Comparison of ENCODE assay signal across 22 cellular contexts in the genomic region with DNA sequence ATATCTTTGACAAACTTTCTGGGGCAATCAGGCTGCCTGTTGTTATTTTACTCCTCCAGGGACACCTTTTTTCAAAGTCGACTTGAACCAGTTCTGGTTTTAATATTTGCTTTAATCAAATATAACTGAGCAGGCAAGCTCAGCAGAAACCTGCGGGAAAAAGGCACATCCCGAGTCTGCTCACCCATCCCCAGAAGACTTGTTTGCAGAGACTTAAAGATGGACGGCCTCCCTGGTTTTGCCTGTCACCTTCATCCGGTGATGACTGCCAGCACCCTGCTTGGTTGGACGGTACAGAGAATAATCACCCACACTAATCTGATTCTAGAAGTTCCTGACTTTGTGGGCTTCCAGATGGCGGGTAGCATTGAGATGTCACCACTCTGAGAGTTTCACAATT. TPM values are rescaled to one million over a fixed set of nuclear protein-coding genes. Genes with fewer than 3 reads are reported as not detected.
"Had no signal": no experiment of that assay in that cellular context is flagged by ENCODE, and none has a peak within 500 bp of the region (broad histone marks: within the 10 kb centered on the region; RNA-seq: fewer than 3 reads in every experiment).

No MANE protein-coding gene starts in this region.

- FAIRE-seq: K562 had no signal

- H3K36me3 ChIP-seq: SJSA1 had no signal

- H3K4me3 ChIP-seq: K562, SJSA1 had no signal

- DNase-seq: activated B cell treated with CpG ODN at 0.5 μM for 24 hours; activated CD4-positive, alpha-beta memory T cell treated with anti-CD3 and anti-CD28 coated beads for 36 hours; activated CD4-positive, alpha-beta T cell treated with anti-CD3 and anti-CD28 coated beads for 1 hour; activated CD4-positive, alpha-beta T cell treated with anti-CD3 and anti-CD28 coated beads, Interleukin-2, amount 10 ng/mL, durations not matched to agents 7 days and 5 days; activated gamma-delta T cell treated with Interleukin-2 at 50 U/mL for 16 hours; activated naive CD4-positive, alpha-beta T cell treated with anti-CD3 and anti-CD28 coated beads, Interleukin-2, amount 10 ng/mL, durations not matched to agents 7 days and 5 days; activated naive CD8-positive, alpha-beta T cell treated with anti-CD3 and anti-CD28 coated beads for 36 hours; activated T-cell treated with anti-CD3 and anti-CD28 coated beads for 4 hours; activated T-cell treated with anti-CD3 and anti-CD28 coated beads, Interleukin-2, amount 50 U/mL, for 48 hours; cerebellar nuclear complex; Kasumi-1; NCI-H1105; NCI-H1436; NCI-H1694 treated with DMSO at 0.1 percent for 48 hours; NCI-H2029 treated with DMSO at 0.1 percent for 48 hours; NCI-H345; NCI-H510A; NCI-H526 treated with DMSO at 0.1 percent for 48 hours; NCI-H82 had no signal

- H3K27me3 ChIP-seq: SJSA1 had no signal

- H3K9me3 ChIP-seq: SJSA1 had no signal

- H3K27ac ChIP-seq: SJSA1 had no signal

- ATAC-seq: activated T-helper 17 cell treated with anti-CD3 and anti-CD28 coated beads, Interleukin-2, amount 50 U/mL, for 72 hours; K562 had no signal

RNA-seq across cellular contexts. Expression of gene PPP1R3G, which starts 36.8 kb away (rescaled TPM):
- total RNA-seq: activated CD4-positive, alpha-beta memory T cell treated with anti-CD3 and anti-CD28 coated beads for 36 hours had no signal
